1 cellular context compared by ENCODE assay signal in genomic region chr1:169576241-169576933, GRCh38.
TF ChIP-seq lines count a peak whose summit lies in the region.

No MANE protein-coding gene starts in this region.

TF ChIP-seq in HepG2, 621 proteins besides CTCF, POLR2A, EP300 and RAD21 (continued from another document and continues in another):
- TF ChIP-seq, protein P1, sequence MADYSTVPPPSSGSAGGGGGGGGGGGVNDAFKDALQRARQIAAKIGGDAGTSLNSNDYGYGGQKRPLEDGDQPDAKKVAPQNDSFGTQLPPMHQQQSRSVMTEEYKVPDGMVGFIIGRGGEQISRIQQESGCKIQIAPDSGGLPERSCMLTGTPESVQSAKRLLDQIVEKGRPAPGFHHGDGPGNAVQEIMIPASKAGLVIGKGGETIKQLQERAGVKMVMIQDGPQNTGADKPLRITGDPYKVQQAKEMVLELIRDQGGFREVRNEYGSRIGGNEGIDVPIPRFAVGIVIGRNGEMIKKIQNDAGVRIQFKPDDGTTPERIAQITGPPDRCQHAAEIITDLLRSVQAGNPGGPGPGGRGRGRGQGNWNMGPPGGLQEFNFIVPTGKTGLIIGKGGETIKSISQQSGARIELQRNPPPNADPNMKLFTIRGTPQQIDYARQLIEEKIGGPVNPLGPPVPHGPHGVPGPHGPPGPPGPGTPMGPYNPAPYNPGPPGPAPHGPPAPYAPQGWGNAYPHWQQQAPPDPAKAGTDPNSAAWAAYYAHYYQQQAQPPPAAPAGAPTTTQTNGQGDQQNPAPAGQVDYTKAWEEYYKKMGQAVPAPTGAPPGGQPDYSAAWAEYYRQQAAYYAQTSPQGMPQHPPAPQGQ (CRISPR knock-in tag; IDR thresholded peaks at IDR 0.05; ENCODE audit: borderline replicate concordance) = no peak
- TF ChIP-seq ZNF607 (CRISPR knock-in tag; IDR thresholded peaks at IDR 0.05; ENCODE audit: borderline replicate concordance) (no peak), MAFG (CRISPR knock-in tag; IDR thresholded peaks at IDR 0.05) (no peak), ZNF138 (CRISPR knock-in tag; IDR thresholded peaks at IDR 0.05; ENCODE audit: low read depth) (no peak), ZNF619 (CRISPR knock-in tag; IDR thresholded peaks at IDR 0.05) (no peak), U2AF1 (optimal IDR thresholded peaks at IDR 0.05; ENCODE audit: low read depth, low read length) (no peak), ZNF710 (CRISPR knock-in tag; IDR thresholded peaks at IDR 0.05; ENCODE audit: borderline replicate concordance) (no peak), MTF2 (CRISPR knock-in tag; IDR thresholded peaks at IDR 0.05; ENCODE audit: borderline replicate concordance) (no peak), ATAD3A (CRISPR knock-in tag; IDR thresholded peaks at IDR 0.05) (no peak), ZNF510 (CRISPR knock-in tag; IDR thresholded peaks at IDR 0.05; ENCODE audit: low read depth) (no peak), CHCHD3 (CRISPR knock-in tag; IDR thresholded peaks at IDR 0.05) (no peak), ZFP90 (CRISPR knock-in tag; IDR thresholded peaks at IDR 0.05; ENCODE audit: borderline replicate concordance) (0 out of 2 replicates have a peak, but pooled peaks have one; percentile 15), FOXA1 (IDR thresholded peaks at IDR 0.05) (no peak), FOXA1 (CRISPR knock-in tag; IDR thresholded peaks at IDR 0.05) (no peak), POLR2G (IDR thresholded peaks at IDR 0.05; ENCODE audit: low read depth, low read length) (peak; percentile 34; the same call in 1 of the 2 replicates), CEBPG (CRISPR knock-in tag; IDR thresholded peaks at IDR 0.05) (peak; percentile 40; the same call in 1 of the 2 replicates), ZNF280D (CRISPR knock-in tag; IDR thresholded peaks at IDR 0.05) (0 out of 2 replicates have a peak, but pooled peaks have one; percentile 74), STAG1 (CRISPR knock-in tag; IDR thresholded peaks at IDR 0.05) (no peak), ZFYVE20 (CRISPR knock-in tag; IDR thresholded peaks at IDR 0.05; ENCODE audit: borderline replicate concordance, low read depth) (no peak), KLF16 (CRISPR knock-in tag; IDR thresholded peaks at IDR 0.05) (no peak), ZNF337 (CRISPR knock-in tag; IDR thresholded peaks at IDR 0.05; ENCODE audit: borderline replicate concordance, low read depth) (no peak), BRF2 (CRISPR knock-in tag; IDR thresholded peaks at IDR 0.05) (no peak), BORCS8-MEF2B (CRISPR knock-in tag; IDR thresholded peaks at IDR 0.05) (no peak), ZNF556 (CRISPR knock-in tag; IDR thresholded peaks at IDR 0.05; ENCODE audit: borderline replicate concordance) (no peak), TFE3 (CRISPR knock-in tag; IDR thresholded peaks at IDR 0.05) (no peak), ZNF205 (CRISPR knock-in tag; IDR thresholded peaks at IDR 0.05) (no peak), XRCC5 (optimal IDR thresholded peaks at IDR 0.05; ENCODE audit: low read length) (no peak), ZBTB8A (CRISPR knock-in tag; IDR thresholded peaks at IDR 0.05; ENCODE audit: borderline replicate concordance, low read depth) (no peak), FOXJ3 (CRISPR knock-in tag; IDR thresholded peaks at IDR 0.05; ENCODE audit: borderline replicate concordance) (0 out of 2 replicates have a peak, but pooled peaks have one; percentile 14), ZNF878 (CRISPR knock-in tag; IDR thresholded peaks at IDR 0.05) (no peak), PATZ1 (CRISPR knock-in tag; IDR thresholded peaks at IDR 0.05) (peak; percentile 43), CREBL2 (CRISPR knock-in tag; IDR thresholded peaks at IDR 0.05; ENCODE audit: borderline replicate concordance) (no peak), ZNF572 (CRISPR knock-in tag; IDR thresholded peaks at IDR 0.05) (no peak), SIN3A (IDR thresholded peaks at IDR 0.05; ENCODE audit: borderline replicate concordance, low read depth, low read length) (no peak), NCOA2 (CRISPR knock-in tag; IDR thresholded peaks at IDR 0.05) (peak; percentile 70), ZNF263 (CRISPR knock-in tag; IDR thresholded peaks at IDR 0.05) (no peak), HNRNPLL (IDR thresholded peaks at IDR 0.05; ENCODE audit: low read depth, low read length, poor library complexity, severe bottlenecking) (no peak), ZNF83 (CRISPR knock-in tag; IDR thresholded peaks at IDR 0.05; ENCODE audit: borderline replicate concordance) (no peak), NR2F1 (CRISPR knock-in tag; IDR thresholded peaks at IDR 0.05) (peak; percentile 80 to 90), TP53 (CRISPR knock-in tag; conservative IDR thresholded peaks at IDR 0.05) (no peak)
- TF ChIP-seq, protein P2, sequence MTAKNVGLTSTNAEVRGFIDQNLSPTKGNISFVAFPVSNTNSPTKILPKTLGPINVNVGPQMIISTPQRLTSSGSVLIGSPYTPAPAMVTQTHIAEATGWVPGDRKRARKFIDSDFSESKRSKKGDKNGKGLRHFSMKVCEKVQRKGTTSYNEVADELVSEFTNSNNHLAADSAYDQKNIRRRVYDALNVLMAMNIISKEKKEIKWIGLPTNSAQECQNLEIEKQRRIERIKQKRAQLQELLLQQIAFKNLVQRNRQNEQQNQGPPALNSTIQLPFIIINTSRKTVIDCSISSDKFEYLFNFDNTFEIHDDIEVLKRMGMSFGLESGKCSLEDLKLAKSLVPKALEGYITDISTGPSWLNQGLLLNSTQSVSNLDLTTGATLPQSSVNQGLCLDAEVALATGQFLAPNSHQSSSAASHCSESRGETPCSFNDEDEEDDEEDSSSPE (CRISPR knock-in tag; IDR thresholded peaks at IDR 0.05) = no peak
- TF ChIP-seq, protein P3, sequence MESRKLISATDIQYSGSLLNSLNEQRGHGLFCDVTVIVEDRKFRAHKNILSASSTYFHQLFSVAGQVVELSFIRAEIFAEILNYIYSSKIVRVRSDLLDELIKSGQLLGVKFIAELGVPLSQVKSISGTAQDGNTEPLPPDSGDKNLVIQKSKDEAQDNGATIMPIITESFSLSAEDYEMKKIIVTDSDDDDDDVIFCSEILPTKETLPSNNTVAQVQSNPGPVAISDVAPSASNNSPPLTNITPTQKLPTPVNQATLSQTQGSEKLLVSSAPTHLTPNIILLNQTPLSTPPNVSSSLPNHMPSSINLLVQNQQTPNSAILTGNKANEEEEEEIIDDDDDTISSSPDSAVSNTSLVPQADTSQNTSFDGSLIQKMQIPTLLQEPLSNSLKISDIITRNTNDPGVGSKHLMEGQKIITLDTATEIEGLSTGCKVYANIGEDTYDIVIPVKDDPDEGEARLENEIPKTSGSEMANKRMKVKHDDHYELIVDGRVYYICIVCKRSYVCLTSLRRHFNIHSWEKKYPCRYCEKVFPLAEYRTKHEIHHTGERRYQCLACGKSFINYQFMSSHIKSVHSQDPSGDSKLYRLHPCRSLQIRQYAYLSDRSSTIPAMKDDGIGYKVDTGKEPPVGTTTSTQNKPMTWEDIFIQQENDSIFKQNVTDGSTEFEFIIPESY (CRISPR knock-in tag; IDR thresholded peaks at IDR 0.05) = no peak
- TF ChIP-seq, protein P4, sequence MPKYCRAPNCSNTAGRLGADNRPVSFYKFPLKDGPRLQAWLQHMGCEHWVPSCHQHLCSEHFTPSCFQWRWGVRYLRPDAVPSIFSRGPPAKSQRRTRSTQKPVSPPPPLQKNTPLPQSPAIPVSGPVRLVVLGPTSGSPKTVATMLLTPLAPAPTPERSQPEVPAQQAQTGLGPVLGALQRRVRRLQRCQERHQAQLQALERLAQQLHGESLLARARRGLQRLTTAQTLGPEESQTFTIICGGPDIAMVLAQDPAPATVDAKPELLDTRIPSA (CRISPR knock-in tag; IDR thresholded peaks at IDR 0.05; ENCODE audit: borderline replicate concordance) = no peak
- TF ChIP-seq, protein P5, sequence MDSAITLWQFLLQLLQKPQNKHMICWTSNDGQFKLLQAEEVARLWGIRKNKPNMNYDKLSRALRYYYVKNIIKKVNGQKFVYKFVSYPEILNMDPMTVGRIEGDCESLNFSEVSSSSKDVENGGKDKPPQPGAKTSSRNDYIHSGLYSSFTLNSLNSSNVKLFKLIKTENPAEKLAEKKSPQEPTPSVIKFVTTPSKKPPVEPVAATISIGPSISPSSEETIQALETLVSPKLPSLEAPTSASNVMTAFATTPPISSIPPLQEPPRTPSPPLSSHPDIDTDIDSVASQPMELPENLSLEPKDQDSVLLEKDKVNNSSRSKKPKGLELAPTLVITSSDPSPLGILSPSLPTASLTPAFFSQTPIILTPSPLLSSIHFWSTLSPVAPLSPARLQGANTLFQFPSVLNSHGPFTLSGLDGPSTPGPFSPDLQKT (CRISPR knock-in tag; IDR thresholded peaks at IDR 0.05; ENCODE audit: borderline replicate concordance) = no peak
- TF ChIP-seq, protein P6, sequence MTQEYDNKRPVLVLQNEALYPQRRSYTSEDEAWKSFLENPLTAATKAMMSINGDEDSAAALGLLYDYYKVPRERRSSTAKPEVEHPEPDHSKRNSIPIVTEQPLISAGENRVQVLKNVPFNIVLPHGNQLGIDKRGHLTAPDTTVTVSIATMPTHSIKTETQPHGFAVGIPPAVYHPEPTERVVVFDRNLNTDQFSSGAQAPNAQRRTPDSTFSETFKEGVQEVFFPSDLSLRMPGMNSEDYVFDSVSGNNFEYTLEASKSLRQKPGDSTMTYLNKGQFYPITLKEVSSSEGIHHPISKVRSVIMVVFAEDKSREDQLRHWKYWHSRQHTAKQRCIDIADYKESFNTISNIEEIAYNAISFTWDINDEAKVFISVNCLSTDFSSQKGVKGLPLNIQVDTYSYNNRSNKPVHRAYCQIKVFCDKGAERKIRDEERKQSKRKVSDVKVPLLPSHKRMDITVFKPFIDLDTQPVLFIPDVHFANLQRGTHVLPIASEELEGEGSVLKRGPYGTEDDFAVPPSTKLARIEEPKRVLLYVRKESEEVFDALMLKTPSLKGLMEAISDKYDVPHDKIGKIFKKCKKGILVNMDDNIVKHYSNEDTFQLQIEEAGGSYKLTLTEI (CRISPR knock-in tag; conservative IDR thresholded peaks at IDR 0.05) = no peak
